9 cellular contexts compared by ENCODE assay signal in the genomic region with DNA sequence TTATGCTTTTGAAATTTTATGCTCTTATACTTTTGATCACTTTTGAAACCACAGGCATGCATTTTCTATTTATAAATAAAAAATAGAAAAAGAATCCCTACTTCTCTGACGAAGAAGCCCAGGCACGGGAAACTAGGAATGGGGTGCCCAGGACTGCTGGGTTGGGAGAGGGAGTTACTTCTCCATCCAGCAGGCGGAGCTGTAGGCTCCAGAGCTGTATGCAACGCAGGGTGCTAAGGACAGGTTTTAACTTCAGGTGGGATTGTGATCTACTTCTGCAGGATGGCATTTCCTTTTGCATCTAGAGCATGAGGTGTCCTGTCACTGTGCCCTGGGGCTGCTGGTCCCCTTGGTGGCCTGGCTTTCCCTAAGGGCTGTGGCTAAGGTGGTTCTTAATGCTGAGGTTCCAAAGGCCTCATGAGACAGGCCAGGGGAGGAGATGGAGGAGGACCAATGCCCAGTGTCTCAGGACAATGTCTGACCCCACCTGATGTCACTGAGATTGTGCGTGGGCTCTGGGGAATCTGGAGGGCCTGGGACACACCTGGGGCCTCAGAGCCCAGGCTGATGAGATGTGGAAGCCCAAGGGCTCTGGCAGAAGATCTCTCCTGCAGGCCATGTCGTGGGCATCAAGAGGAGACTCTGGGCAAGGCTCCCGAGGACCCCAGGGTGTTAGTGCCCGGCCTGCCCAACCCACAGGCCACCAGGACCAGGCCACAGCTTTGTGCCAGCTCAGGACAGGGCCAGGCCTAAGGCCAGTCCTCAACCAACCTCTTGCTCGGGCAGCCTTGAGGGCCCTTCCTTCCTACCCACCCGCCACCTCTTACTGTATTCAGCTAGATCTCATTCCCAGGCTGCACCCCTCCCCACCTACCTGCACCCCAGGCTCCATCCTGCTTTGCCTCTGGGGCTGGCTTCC. TPM values are rescaled to one million over a fixed set of nuclear protein-coding genes. Genes with fewer than 3 reads are reported as not detected.
DNase-seq lines count a peak whose midpoint lies in the region; ATAC-seq and TF ChIP-seq lines count a peak whose summit lies in the region.
"Had no signal": no experiment of that assay in that cellular context is flagged by ENCODE, and none has a peak within 500 bp of the region (broad histone marks: within the 10 kb centered on the region; RNA-seq: fewer than 3 reads in every experiment).

No MANE protein-coding gene starts in this region.

- peaks cover 3 to 17% of the 10 kb centered on the region in 2 donors for H3K27me3 Mint-ChIP-seq in T-cell

- in situ Hi-C loops in KBM-7 (cut with MboI; ENCODE audit: low pct_unique_long_range_greater_than_20kb, low sequenced_read_pairs), result no loop called here

- peak; percentile 94 for TF ChIP-seq CTCF in GM06990 (IDR thresholded peaks at IDR 0.05; ENCODE audit: insufficient read depth, low read length, poor library complexity, severe bottlenecking)
- TF ChIP-seq CTCF in body of pancreas (IDR thresholded peaks at IDR 0.05), result peak in 5 of 7 experiments; percentile 6 to 23 (median 7)
- TF ChIP-seq CTCF in thyroid gland (IDR thresholded peaks at IDR 0.05), result peak in 1 of 6 experiments; percentile 29
- peak in 1 of 3 experiments; percentile 3 for TF ChIP-seq CTCF in esophagus muscularis mucosa (IDR thresholded peaks at IDR 0.05)

- H3K4me1 ChIP-seq in body of pancreas (no peaks in the 10 kb centered on the region), mesendoderm (ENCODE audit: control insufficient read depth, low read depth, low read length) (no peaks in the 10 kb centered on the region), thyroid gland (no peaks in the 10 kb centered on the region), esophagus muscularis mucosa (no peaks in the 10 kb centered on the region)
- H3K4me1 ChIP-seq: suprapubic skin had no signal

- POLR2A ChIA-PET in T-cell (lab: Charles Lee), result no interaction called here

- CTCF ChIA-PET in T-cell (lab: Charles Lee), result no interaction called here

- H3K9ac ChIP-seq in mesendoderm (ENCODE audit: low read length), result no peak overlapping the region

- ATAC-seq in body of pancreas (no peak), T-cell (replicated peaks in 1 of 4) (no peak)

- H3K4ac ChIP-seq in mesendoderm (ENCODE audit: low read depth, low read length), result no peak overlapping the region

- no peak overlapping the region for H2BK15ac ChIP-seq in mesendoderm (replicated peaks; ENCODE audit: low read depth)

- H4K5ac ChIP-seq in mesendoderm (ENCODE audit: low read length), result no peak overlapping the region

- H3K23ac ChIP-seq in mesendoderm (ENCODE audit: low read length), result no peak overlapping the region

- intact Hi-C loops in body of pancreas (cut with DNase I) (no loop called here), thyroid gland (cut with DNase I) (no loop called here), esophagus muscularis mucosa (cut with DNase I) (no loop called here)

- H3K79me1 ChIP-seq in mesendoderm (ENCODE audit: low read length), result no peaks in the 10 kb centered on the region

- H3K4me3 ChIP-seq in GM06990 (replicated peaks; ENCODE audit: low read depth, low read length) (no peak overlapping the region), body of pancreas (no peak overlapping the region), mesendoderm (ENCODE audit: low read length) (no peak overlapping the region), thyroid gland (replicated peaks in 1 of 3) (no peak overlapping the region), esophagus muscularis mucosa (no peak overlapping the region)
- H3K4me3 ChIP-seq: suprapubic skin had no signal

- H3K18ac ChIP-seq in mesendoderm (ENCODE audit: low read length), result no peak overlapping the region

- 54 to 61% methylated on average over 7 to 9 of the region's 10 CpGs for WGBS in body of pancreas, 2 donors
- WGBS in mesendoderm (ENCODE audit: extremely low coverage, insufficient coverage, low lambda C conversion rate), result no CpG with 5 or more reads among the region's 10 CpGs
- WGBS in thyroid gland, 2 donors, result 54 to 80% methylated on average over 6 to 9 of the region's 10 CpGs
- WGBS in esophagus muscularis mucosa, result 75% methylated on average over 9 of the region's 10 CpGs

- H3K56ac ChIP-seq in mesendoderm (ENCODE audit: low read length), result no peak overlapping the region

- H3K36me3 ChIP-seq in GM06990 (ENCODE audit: control insufficient read depth, insufficient read depth, low read length) (no peaks in the 10 kb centered on the region), body of pancreas (replicated peaks in 1 of 2; ENCODE audit: insufficient read depth in 1 of 2, low read depth in 2 of 2) (no peaks in the 10 kb centered on the region), mesendoderm (ENCODE audit: control insufficient read depth, insufficient read depth, low read length) (no peaks in the 10 kb centered on the region), thyroid gland (no peaks in the 10 kb centered on the region), esophagus muscularis mucosa (no peaks in the 10 kb centered on the region)
- H3K36me3 ChIP-seq: suprapubic skin had no signal

- no peak overlapping the region for H3K27ac ChIP-seq in body of pancreas
- no peak overlapping the region for H3K27ac ChIP-seq in mesendoderm (ENCODE audit: low read depth, low read length)
- H3K27ac ChIP-seq in thyroid gland, result no peak overlapping the region
- no peak overlapping the region for H3K27ac ChIP-seq in esophagus muscularis mucosa (replicated peaks in 1 of 4)
- H3K27ac ChIP-seq: suprapubic skin had no signal

- H2BK120ac ChIP-seq in mesendoderm (ENCODE audit: low read depth, low read length), result no peak overlapping the region

- H2BK5ac ChIP-seq in mesendoderm (ENCODE audit: low read length), result no peak overlapping the region

- H3K79me2 ChIP-seq in mesendoderm (ENCODE audit: control insufficient read depth, insufficient read depth, low read length), result no peaks in the 10 kb centered on the region

- TF ChIP-seq POLR2A in body of pancreas (IDR thresholded peaks at IDR 0.05), result no peak
- TF ChIP-seq POLR2A in thyroid gland (IDR thresholded peaks at IDR 0.05), result no peak
- TF ChIP-seq POLR2A in esophagus muscularis mucosa (IDR thresholded peaks at IDR 0.05; ENCODE audit: low read depth), result no peak

- DNase-seq in GM06990 (ENCODE audit: extremely low read depth, insufficient read length), result no peak
- DNase-seq in KBM-7, result peak; percentile 3
- DNase-seq in body of pancreas, result no peak
- peak; percentile 58 for DNase-seq in mesendoderm
- no peak for DNase-seq in thyroid gland
- no peak for DNase-seq in esophagus muscularis mucosa (ENCODE audit: extremely low spot score)
- DNase-seq in T-cell, result no peak
- DNase-seq in GF-D8 (lab: John Stamatoyannopoulos, UW), result no peak

- H3K9me3 Mint-ChIP-seq in T-cell, result peaks cover 0 to 3% (median 0%) of the 10 kb centered on the region in 3 donors

- no peak overlapping the region for H3K4me3 Mint-ChIP-seq in T-cell

- H3K27ac Mint-ChIP-seq in T-cell, result no peak overlapping the region

- no peak for TF ChIP-seq EP300 in esophagus muscularis mucosa (IDR thresholded peaks at IDR 0.05)

- no peaks in the 10 kb centered on the region for H3K27me3 ChIP-seq in GM06990 (replicated peaks; ENCODE audit: control insufficient read depth, insufficient read depth, low read length)
- no peaks in the 10 kb centered on the region for H3K27me3 ChIP-seq in body of pancreas
- H3K27me3 ChIP-seq in mesendoderm (ENCODE audit: insufficient read depth, low read length, poor library complexity), result no peaks in the 10 kb centered on the region
- H3K27me3 ChIP-seq in thyroid gland, result no peaks in the 10 kb centered on the region
- no peaks in the 10 kb centered on the region for H3K27me3 ChIP-seq in esophagus muscularis mucosa
- H3K27me3 ChIP-seq: suprapubic skin had no signal

- H4K8ac ChIP-seq in mesendoderm (ENCODE audit: low read depth, low read length), result no peak overlapping the region

- no peak overlapping the region for H2AK5ac ChIP-seq in mesendoderm (ENCODE audit: low read length)

- H3K4me1 Mint-ChIP-seq in T-cell, result no peaks in the 10 kb centered on the region

- no peaks in the 10 kb centered on the region for H3K36me3 Mint-ChIP-seq in T-cell

- H3K9me3 ChIP-seq in body of pancreas (no peaks in the 10 kb centered on the region), thyroid gland (no peaks in the 10 kb centered on the region), esophagus muscularis mucosa (peaks cover 0 to 10% (median 3%) of the 10 kb centered on the region in 4 donors)
- H3K9me3 ChIP-seq: suprapubic skin had no signal

- no peak overlapping the region for H3K4me2 ChIP-seq in mesendoderm (ENCODE audit: low read length)

RNA-seq across cellular contexts. Expression of gene CCDC201, which starts 0.5 kb away (rescaled TPM):
- total RNA-seq in body of pancreas, result not detected
- polyA plus RNA-seq in mesendoderm (2013, experiment 1 of 2), result not detected
- polyA plus RNA-seq in mesendoderm (2013, experiment 2 of 2), result not detected
- total RNA-seq in thyroid gland, result not detected
- not detected for total RNA-seq in esophagus muscularis mucosa
- not detected for total RNA-seq in T-cell
- total RNA-seq: suprapubic skin had no signal

RNA-seq across cellular contexts. Expression of gene IGFBP1, which starts 15.9 kb away (rescaled TPM):
- total RNA-seq in body of pancreas (under 1 TPM; 0.26 to 0.99 TPM), thyroid gland (not detected), esophagus muscularis mucosa (not detected), T-cell (under 1 TPM in 2 of 5 donors, not detected in 3; 0.38 to 0.44 TPM)
- polyA plus RNA-seq in mesendoderm (2013, experiment 1 of 2), result 0.08 TPM
- polyA plus RNA-seq in mesendoderm (2013, experiment 2 of 2), result 0.07 TPM

RNA-seq across cellular contexts. Expression of gene IGFBP3, which starts 48.7 kb away (rescaled TPM):
- total RNA-seq in body of pancreas (100 to 1,000 TPM; 100 to 405 TPM), thyroid gland (10 to 100 TPM; 37.9 to 95.1 (median 58.7) TPM), esophagus muscularis mucosa (100 to 1,000 TPM in 2 of 4 donors, 10 to 100 TPM in 2; 60.6 to 187 (median 104) TPM), T-cell (10 to 100 TPM in 2 of 5 donors, 1 to 10 TPM in 3; 3.9 to 20.5 (median 8.2) TPM)
- polyA plus RNA-seq in mesendoderm (2013, experiment 1 of 2), result 30.4 TPM
- polyA plus RNA-seq in mesendoderm (2013, experiment 2 of 2), result 28.2 TPM

Comparison
In these comparisons a context has a peak if more than half of its experiments do, and no peak if none do; other contexts are left out.
1. DNase-seq: peak in KBM-7 (single experiment) and mesendoderm (single experiment); none in GM06990 (single experiment), body of pancreas (0 of 4), thyroid gland (0 of 2), esophagus muscularis mucosa (single experiment), T-cell (0 of 34) and GF-D8 (single experiment).